ENCODE assay signal across 5 cellular contexts in the genomic region with DNA sequence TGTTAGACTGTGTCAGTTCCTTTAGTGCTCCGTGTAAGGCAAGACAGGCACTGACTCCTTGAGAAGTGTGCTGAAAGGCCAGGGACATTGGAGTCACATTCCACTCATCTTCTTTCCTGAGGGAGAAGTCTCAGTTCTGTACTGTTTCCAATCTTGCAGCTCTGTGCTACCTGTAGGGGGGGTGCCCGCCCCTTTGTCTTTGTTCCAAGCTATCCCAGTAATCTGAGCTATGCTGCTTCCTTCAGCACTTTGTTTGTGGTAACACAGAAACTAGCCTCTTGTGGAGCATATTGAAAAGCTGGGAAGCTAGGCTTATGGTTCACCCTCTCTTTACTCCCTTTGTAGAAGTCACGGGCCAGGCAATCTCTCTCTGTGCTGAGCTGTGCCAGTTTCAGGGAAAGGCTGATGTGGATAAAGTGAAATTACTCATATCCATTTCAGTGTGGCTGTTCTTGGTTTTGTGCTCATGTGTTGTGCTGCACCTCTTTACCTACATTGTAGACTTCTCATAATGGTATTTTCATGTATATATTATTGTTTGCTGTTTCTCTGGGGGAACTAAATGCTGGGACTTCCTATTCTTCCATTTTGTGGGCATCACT.
DNase-seq lines count a peak whose midpoint lies in the region; ATAC-seq and TF ChIP-seq lines count a peak whose summit lies in the region.
"Not testable (repeated sequence)": the region's sequence is repeated elsewhere in the genome, so short reads cannot be mapped to it uniquely, and the experiment has no call there.

No MANE protein-coding gene starts in this region.

- RAD21 ChIA-PET in HCT116 (lab: Charles Lee; ENCODE audit: low non-redundant PET in 1 of 2, low total read pairs in 2 of 2, uncharacterized antibody in 2 of 2, unreplicated experiment in 2 of 2), result not testable (repeated sequence)

- H3K9me3 Mint-ChIP-seq in WTC11, result peaks cover 44% of the 10 kb centered on the region
- peaks cover 19% of the 10 kb centered on the region for H3K9me3 Mint-ChIP-seq in activated CD8-positive, alpha-beta T cell treated with anti-CD3 and anti-CD28 coated beads for 36 hours
- H3K9me3 Mint-ChIP-seq in activated T-helper 17 cell treated with anti-CD3 and anti-CD28 coated beads, Interleukin-2, amount 50 U/mL, for 72 hours, result peaks cover 18% of the 10 kb centered on the region
- H3K9me3 Mint-ChIP-seq in stimulated activated naive CD8-positive, alpha-beta T cell treated with anti-CD3 and anti-CD28 coated beads, Interleukin-15, amount 100 ng/mL, for 72 hours, result peaks cover 21 to 22% of the 10 kb centered on the region in 2 donors

- H3K27ac ChIP-seq in HCT116 (ENCODE audit: low read depth, low read length), result not testable (repeated sequence)

- not testable (repeated sequence) for TF ChIP-seq CTCF in HCT116 (IDR thresholded peaks at IDR 0.05 in 2 of 3, conservative IDR thresholded peaks at IDR 0.05 in 1 of 3; ENCODE audit: borderline replicate concordance in 1 of 3, insufficient read depth in 1 of 3, low read depth in 2 of 3, low read length in 2 of 3); WTC11 (IDR thresholded peaks at IDR 0.05); activated CD8-positive, alpha-beta T cell treated with anti-CD3 and anti-CD28 coated beads for 36 hours (IDR thresholded peaks at IDR 0.05)

- TF ChIP-seq RAD21 in HCT116 (IDR thresholded peaks at IDR 0.05; ENCODE audit: low read depth), result not testable (repeated sequence)

- not testable (repeated sequence) for H3K36me3 ChIP-seq in HCT116 (ENCODE audit: control insufficient read depth in 1 of 2, insufficient read depth in 2 of 2, low read length in 2 of 2)

- H3K27me3 Mint-ChIP-seq in WTC11 (ENCODE audit: low read depth); activated CD8-positive, alpha-beta T cell treated with anti-CD3 and anti-CD28 coated beads for 36 hours; activated T-helper 17 cell treated with anti-CD3 and anti-CD28 coated beads, Interleukin-2, amount 50 U/mL, for 72 hours; stimulated activated naive CD8-positive, alpha-beta T cell treated with anti-CD3 and anti-CD28 coated beads, Interleukin-15, amount 100 ng/mL, for 72 hours: not testable (repeated sequence)

- not testable (repeated sequence) for H3K27me3 ChIP-seq in HCT116 (ENCODE audit: insufficient read depth, low read length)

- intact Hi-C loops in HCT116 (cut with micrococcal nuclease); activated CD8-positive, alpha-beta T cell treated with anti-CD3 and anti-CD28 coated beads for 36 hours (cut with micrococcal nuclease): not testable (repeated sequence)

- POLR2A ChIA-PET in HCT116 (lab: Charles Lee); WTC11 (lab: Charles Lee); activated CD8-positive, alpha-beta T cell treated with anti-CD3 and anti-CD28 coated beads for 36 hours (lab: Charles Lee): not testable (repeated sequence)

- H3K79me2 ChIP-seq in HCT116 (ENCODE audit: insufficient read depth, low read length), result not testable (repeated sequence)

- H3K4me1 Mint-ChIP-seq in WTC11; activated CD8-positive, alpha-beta T cell treated with anti-CD3 and anti-CD28 coated beads for 36 hours (ENCODE audit: low read depth); activated T-helper 17 cell treated with anti-CD3 and anti-CD28 coated beads, Interleukin-2, amount 50 U/mL, for 72 hours; stimulated activated naive CD8-positive, alpha-beta T cell treated with anti-CD3 and anti-CD28 coated beads, Interleukin-15, amount 100 ng/mL, for 72 hours: not testable (repeated sequence)

- ATAC-seq in HCT116 (peak; percentile 55), WTC11 (peak; percentile 65)
- peak; percentile 49 for ATAC-seq in activated CD8-positive, alpha-beta T cell treated with anti-CD3 and anti-CD28 coated beads for 36 hours
- peak; percentile 87 for ATAC-seq in activated T-helper 17 cell treated with anti-CD3 and anti-CD28 coated beads, Interleukin-2, amount 50 U/mL, for 72 hours (replicated peaks)
- peak; percentile 61 for ATAC-seq in stimulated activated naive CD8-positive, alpha-beta T cell treated with anti-CD3 and anti-CD28 coated beads, Interleukin-15, amount 100 ng/mL, for 72 hours

- CTCF ChIA-PET in HCT116 (lab: Charles Lee); WTC11 (lab: Charles Lee); activated CD8-positive, alpha-beta T cell treated with anti-CD3 and anti-CD28 coated beads for 36 hours (lab: Charles Lee): not testable (repeated sequence)

- not testable (repeated sequence) for H2AFZ ChIP-seq in HCT116 (ENCODE audit: low read depth, low read length, poor library complexity, severe bottlenecking)

- DNase-seq in HCT116 (ENCODE audit: low read depth, low spot score); WTC11 (ENCODE audit: low spot score); activated CD8-positive, alpha-beta T cell treated with anti-CD3 and anti-CD28 coated beads for 36 hours; stimulated activated naive CD8-positive, alpha-beta T cell treated with anti-CD3 and anti-CD28 coated beads, Interleukin-15, amount 100 ng/mL, for 72 hours: not testable (repeated sequence)

- H3K4me3 Mint-ChIP-seq in WTC11; activated CD8-positive, alpha-beta T cell treated with anti-CD3 and anti-CD28 coated beads for 36 hours; activated T-helper 17 cell treated with anti-CD3 and anti-CD28 coated beads, Interleukin-2, amount 50 U/mL, for 72 hours; stimulated activated naive CD8-positive, alpha-beta T cell treated with anti-CD3 and anti-CD28 coated beads, Interleukin-15, amount 100 ng/mL, for 72 hours: not testable (repeated sequence)

- not testable (repeated sequence) for H3K4me1 ChIP-seq in HCT116 (ENCODE audit: control insufficient read depth in 1 of 2, insufficient read depth in 2 of 2, low read length in 2 of 2)

- not testable (repeated sequence) for H3K4me2 ChIP-seq in HCT116 (ENCODE audit: low read length)

- not testable (repeated sequence) for BruUV-seq in HCT116 (replicated peaks; lab: Mats Ljungman, UMichigan)

- not testable (repeated sequence) for H3K4me3 ChIP-seq in HCT116 (replicated peaks in 1 of 2; ENCODE audit: low read depth in 1 of 2, low read length in 2 of 2)

- H3K27ac Mint-ChIP-seq in WTC11; activated CD8-positive, alpha-beta T cell treated with anti-CD3 and anti-CD28 coated beads for 36 hours; activated T-helper 17 cell treated with anti-CD3 and anti-CD28 coated beads, Interleukin-2, amount 50 U/mL, for 72 hours; stimulated activated naive CD8-positive, alpha-beta T cell treated with anti-CD3 and anti-CD28 coated beads, Interleukin-15, amount 100 ng/mL, for 72 hours: not testable (repeated sequence)

- not testable (repeated sequence) for H3K9me3 ChIP-seq in HCT116 (ENCODE audit: control insufficient read depth in 1 of 2, insufficient read depth in 1 of 2, low read depth in 1 of 2, low read length in 2 of 2)

- H3K9ac ChIP-seq in HCT116 (ENCODE audit: low read length), result not testable (repeated sequence)

- H3K9me2 ChIP-seq in HCT116 (ENCODE audit: insufficient read depth), result not testable (repeated sequence)

- H3K36me3 Mint-ChIP-seq in WTC11, result peaks cover 38% of the 10 kb centered on the region
- peaks cover 24% of the 10 kb centered on the region for H3K36me3 Mint-ChIP-seq in activated CD8-positive, alpha-beta T cell treated with anti-CD3 and anti-CD28 coated beads for 36 hours (ENCODE audit: low read depth)
- peaks cover 22% of the 10 kb centered on the region for H3K36me3 Mint-ChIP-seq in activated T-helper 17 cell treated with anti-CD3 and anti-CD28 coated beads, Interleukin-2, amount 50 U/mL, for 72 hours (ENCODE audit: low read depth)

- TF ChIP-seq POLR2A in HCT116 (IDR thresholded peaks at IDR 0.05; ENCODE audit: borderline replicate concordance, extremely low read depth, insufficient read depth, insufficient read length), result not testable (repeated sequence)

- not testable (repeated sequence) for H4K20me1 ChIP-seq in HCT116 (ENCODE audit: insufficient read depth)
